In the genomic region with DNA sequence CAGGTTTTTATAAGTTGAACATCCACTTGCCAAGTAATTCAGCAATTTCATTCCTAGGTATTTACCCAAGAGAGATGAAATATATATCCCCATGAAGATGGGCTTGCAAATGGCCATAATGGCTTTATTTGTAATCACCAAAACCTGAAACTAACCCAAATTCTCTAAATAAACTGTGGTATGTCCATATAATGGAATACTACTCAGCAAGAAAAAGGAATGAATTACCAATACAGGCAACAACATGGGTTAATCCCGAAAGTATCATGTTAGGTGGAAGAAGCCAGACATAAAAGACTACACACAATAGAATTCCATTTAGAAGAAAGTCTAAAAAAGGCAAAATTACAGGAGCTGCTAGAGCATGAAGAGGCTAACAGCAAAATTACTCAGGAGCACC, we compare ENCODE assay signal across 3 cellular contexts.
A peak's percentile ranks its signal among the peaks of the same experiment; 100 is the strongest.
TF ChIP-seq lines count a peak whose summit lies in the region.

No MANE protein-coding gene starts in this region.

TF ChIP-seq in SK-N-SH treated with all-trans-retinoic acid at 6 μM for 48 hours, 23 proteins besides CTCF, POLR2A, EP300 and RAD21:
- TF ChIP-seq TOX (CRISPR knock-in tag; IDR thresholded peaks at IDR 0.05; ENCODE audit: borderline replicate concordance), result no peak
- TF ChIP-seq ZNF8 (CRISPR knock-in tag; IDR thresholded peaks at IDR 0.05), result peak; percentile 88
TF ChIP-seq in SK-N-SH treated with all-trans-retinoic acid at 6 μM for 48 hours: peak in this region for 1.

TF ChIP-seq in SK-N-SH, 30 proteins besides CTCF, POLR2A, EP300 and RAD21:
- TF ChIP-seq, protein P1, sequence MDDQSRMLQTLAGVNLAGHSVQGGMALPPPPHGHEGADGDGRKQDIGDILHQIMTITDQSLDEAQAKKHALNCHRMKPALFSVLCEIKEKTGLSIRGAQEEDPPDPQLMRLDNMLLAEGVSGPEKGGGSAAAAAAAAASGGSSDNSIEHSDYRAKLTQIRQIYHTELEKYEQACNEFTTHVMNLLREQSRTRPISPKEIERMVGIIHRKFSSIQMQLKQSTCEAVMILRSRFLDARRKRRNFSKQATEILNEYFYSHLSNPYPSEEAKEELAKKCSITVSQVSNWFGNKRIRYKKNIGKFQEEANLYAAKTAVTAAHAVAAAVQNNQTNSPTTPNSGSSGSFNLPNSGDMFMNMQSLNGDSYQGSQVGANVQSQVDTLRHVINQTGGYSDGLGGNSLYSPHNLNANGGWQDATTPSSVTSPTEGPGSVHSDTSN (IDR thresholded peaks at IDR 0.05), result no peak
- no peak for TF ChIP-seq TCF12 (IDR thresholded peaks at IDR 0.05)

TF ChIP-seq in H1, 55 proteins besides CTCF, POLR2A, EP300 and RAD21:
- TF ChIP-seq FOSL1 (IDR thresholded peaks at IDR 0.05; ENCODE audit: insufficient read depth, low read depth, low read length) (no peak), KDM1A (IDR thresholded peaks at IDR 0.05; ENCODE audit: borderline replicate concordance, low read length) (peak; percentile 88), TBP (IDR thresholded peaks at IDR 0.05; ENCODE audit: low read depth, low read length) (no peak)
